Comparison of ENCODE assay signal across 8 cellular contexts in the genomic region with DNA sequence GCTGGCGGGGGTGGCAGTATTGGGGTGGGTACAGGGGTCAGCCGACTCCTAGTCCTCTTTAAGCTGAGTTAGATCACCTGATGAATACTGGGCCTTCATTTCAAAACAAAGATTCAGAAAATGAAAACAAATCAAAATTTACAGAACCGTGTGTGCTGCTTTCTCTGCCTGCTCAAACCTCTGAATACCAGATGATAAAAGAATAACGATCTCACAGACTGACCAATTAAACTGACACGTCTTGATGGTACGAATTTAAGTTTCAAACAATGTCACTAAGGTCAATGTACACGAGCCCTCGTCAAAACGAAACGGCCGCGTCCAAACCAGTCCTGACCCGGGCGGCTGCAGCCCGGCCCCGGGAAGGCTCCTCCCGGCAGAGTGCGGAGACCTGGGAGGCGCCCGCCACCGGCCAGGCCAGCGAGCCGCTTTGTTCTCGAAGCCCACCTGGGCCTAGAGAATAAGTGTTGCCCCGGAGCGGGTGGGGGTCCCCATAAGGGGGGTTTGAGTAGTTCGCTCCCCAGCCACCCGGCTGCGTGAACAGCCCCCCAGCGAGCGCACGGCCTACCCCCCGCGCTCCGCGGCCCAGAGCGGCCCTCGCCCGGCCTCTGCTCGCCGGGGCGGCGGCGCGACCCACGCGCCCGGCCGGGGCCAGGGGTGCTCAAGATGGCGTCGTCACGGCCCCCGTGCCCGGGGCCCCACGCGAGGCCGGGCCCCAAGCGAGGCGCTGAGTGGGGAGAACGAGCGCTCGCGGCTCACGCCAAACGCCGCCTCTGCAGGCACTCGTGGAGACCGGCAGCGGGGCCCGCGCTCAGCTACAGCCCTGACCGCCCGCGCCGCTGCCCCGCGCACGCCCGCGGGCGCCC. TPM values are rescaled to one million over a fixed set of nuclear protein-coding genes. Genes with fewer than 3 reads are reported as not detected.
A peak's percentile ranks its signal among the peaks of the same experiment; 100 is the strongest.
DNase-seq lines count a peak whose midpoint lies in the region; ATAC-seq and TF ChIP-seq lines count a peak whose summit lies in the region.

No MANE protein-coding gene starts in this region.

- CTCF ChIA-PET in T-cell (lab: Charles Lee): no interaction called here

- H3K27me3 ChIP-seq in esophagus muscularis mucosa: no peaks in the 10 kb centered on the region
- no peaks in the 10 kb centered on the region for H3K27me3 ChIP-seq in osteoblast (ENCODE audit: insufficient read depth, low read length)

- no peak for TF ChIP-seq EP300 in esophagus muscularis mucosa (IDR thresholded peaks at IDR 0.05)

- H3K27ac ChIP-seq in esophagus muscularis mucosa (replicated peaks in 1 of 4): peak overlapping the region; percentile 93 to 99 (median 96)
- peak overlapping the region; percentile 69 for H3K27ac ChIP-seq in osteoblast (ENCODE audit: low read depth, low read length)

- peaks cover 28 to 34% (median 33%) of the 10 kb centered on the region in 4 donors for H3K36me3 ChIP-seq in esophagus muscularis mucosa
- peaks cover 36% of the 10 kb centered on the region for H3K36me3 ChIP-seq in osteoblast (ENCODE audit: insufficient read depth, low read length)

- H3K4me1 ChIP-seq in esophagus muscularis mucosa (peaks cover 35 to 54% (median 50%) of the 10 kb centered on the region in 4 donors), osteoblast (ENCODE audit: insufficient read depth, low read length) (peaks cover 24% of the 10 kb centered on the region)

- intact Hi-C loops in esophagus muscularis mucosa (cut with DNase I): no loop called here

- DNase-seq in activated T-cell treated with anti-CD3 and anti-CD28 coated beads, Interleukin-2, amount 50 U/mL, for 24 hours: no peak
- DNase-seq in activated T-cell treated with anti-CD3 and anti-CD28 coated beads for 4 hours (no peak), T-cell (peak in 2 of 34 experiments; percentile 8 to 14), esophagus muscularis mucosa (ENCODE audit: extremely low spot score) (no peak), osteoblast (ENCODE audit: insufficient read length, low spot score, missing footprints) (peak; percentile 90), NCI-H2029 (lab: John Stamatoyannopoulos, UW) (no peak), SHP77 (lab: John Stamatoyannopoulos, UW) (no peak)

- no peaks in the 10 kb centered on the region for H3K27me3 Mint-ChIP-seq in activated T-cell treated with anti-CD3 and anti-CD28 coated beads, Interleukin-2, amount 50 U/mL, for 24 hours
- H3K27me3 Mint-ChIP-seq in T-cell: no peaks in the 10 kb centered on the region

- no peak overlapping the region for H2AFZ ChIP-seq in osteoblast (ENCODE audit: low read length)

- ATAC-seq in HG03045 (IDR thresholded peaks at IDR 0.05; ENCODE audit: unreplicated experiment) (peak; percentile 13), T-cell (replicated peaks in 1 of 4) (peak; percentile 16 to 22 (median 17))

- peaks cover 80% of the 10 kb centered on the region for H4K20me1 ChIP-seq in osteoblast (ENCODE audit: insufficient read depth, low read length)

- TF ChIP-seq POLR2A in esophagus muscularis mucosa (IDR thresholded peaks at IDR 0.05; ENCODE audit: low read depth): no peak

- H3K4me3 Mint-ChIP-seq in activated T-cell treated with anti-CD3 and anti-CD28 coated beads, Interleukin-2, amount 50 U/mL, for 24 hours: peak overlapping the region; percentile 91
- peak overlapping the region; percentile 84 to 89 (median 87) for H3K4me3 Mint-ChIP-seq in T-cell

- no peaks in the 10 kb centered on the region for H3K9me3 Mint-ChIP-seq in activated T-cell treated with anti-CD3 and anti-CD28 coated beads, Interleukin-2, amount 50 U/mL, for 24 hours
- H3K9me3 Mint-ChIP-seq in T-cell: no peaks in the 10 kb centered on the region

- WGBS in esophagus muscularis mucosa: under 1% methylated on average over 30 of the region's 81 CpGs

- H3K36me3 Mint-ChIP-seq in activated T-cell treated with anti-CD3 and anti-CD28 coated beads, Interleukin-2, amount 50 U/mL, for 24 hours (ENCODE audit: low read depth): peaks cover 64% of the 10 kb centered on the region
- H3K36me3 Mint-ChIP-seq in T-cell: peaks cover 25% of the 10 kb centered on the region

- no peak for TF ChIP-seq CTCF in esophagus muscularis mucosa (IDR thresholded peaks at IDR 0.05)
- no peak for TF ChIP-seq CTCF in osteoblast (IDR thresholded peaks at IDR 0.05; ENCODE audit: extremely low read depth, low read depth, low read length)

- POLR2A ChIA-PET in T-cell (lab: Charles Lee): no interaction called here

- H3K4me2 ChIP-seq in osteoblast (ENCODE audit: insufficient read depth, low read length): peak overlapping the region; percentile 93

- peaks cover 89% of the 10 kb centered on the region for H3K79me2 ChIP-seq in osteoblast (ENCODE audit: insufficient read depth, low read length)

- H3K9me3 ChIP-seq in esophagus muscularis mucosa (no peaks in the 10 kb centered on the region), osteoblast (ENCODE audit: low read depth, low read length) (no peaks in the 10 kb centered on the region)

- H3K27ac Mint-ChIP-seq in activated T-cell treated with anti-CD3 and anti-CD28 coated beads, Interleukin-2, amount 50 U/mL, for 24 hours: peak overlapping the region; percentile 95
- peak overlapping the region; percentile 85 to 90 for H3K27ac Mint-ChIP-seq in T-cell

- H3K4me1 Mint-ChIP-seq in activated T-cell treated with anti-CD3 and anti-CD28 coated beads, Interleukin-2, amount 50 U/mL, for 24 hours (ENCODE audit: low read depth): peaks cover 71% of the 10 kb centered on the region
- peaks cover 54 to 65% (median 61%) of the 10 kb centered on the region in 3 donors for H3K4me1 Mint-ChIP-seq in T-cell

- H3K4me3 ChIP-seq in esophagus muscularis mucosa: peak overlapping the region; percentile 86 to 98 (median 94)
- peak overlapping the region; percentile 85 for H3K4me3 ChIP-seq in osteoblast (ENCODE audit: insufficient read depth, low read length)

RNA-seq across cellular contexts. Expression of a gene that starts 0.7 kb away (rescaled TPM):
- 100 to 1,000 TPM; 136 to 233 (median 208) TPM for total RNA-seq in T-cell
- total RNA-seq in esophagus muscularis mucosa: 100 to 1,000 TPM; 261 to 349 (median 304) TPM
- total RNA-seq in osteoblast: 208 and 215 TPM in 2 replicates

RNA-seq across cellular contexts. Expression of a gene that starts 1.1 kb away (rescaled TPM):
- total RNA-seq in T-cell (10 to 100 TPM; 14.6 to 23.6 (median 19.4) TPM), esophagus muscularis mucosa (10 to 100 TPM in 2 of 4 donors, 1 to 10 TPM in 2; 9.1 to 13.3 (median 10.8) TPM), osteoblast (12.7 TPM in 2 replicates)

RNA-seq across cellular contexts. Expression of a gene that starts 20.2 kb away (rescaled TPM):
- total RNA-seq in T-cell (10 to 100 TPM; 40.5 to 55.5 (median 54.4) TPM), esophagus muscularis mucosa (10 to 100 TPM; 24.9 to 38.8 (median 32.4) TPM), osteoblast (41.8 and 48.5 TPM in 2 replicates)

RNA-seq across cellular contexts. Expression of a gene that starts 40.3 kb away (rescaled TPM):
- total RNA-seq in T-cell (10 to 100 TPM; 21.1 to 51.9 (median 44.1) TPM), esophagus muscularis mucosa (10 to 100 TPM; 21.6 to 26.5 (median 26.0) TPM), osteoblast (22.1 and 25.0 TPM in 2 replicates)
